Comparison of ENCODE assay signal across 28 cellular contexts in the genomic region with DNA sequence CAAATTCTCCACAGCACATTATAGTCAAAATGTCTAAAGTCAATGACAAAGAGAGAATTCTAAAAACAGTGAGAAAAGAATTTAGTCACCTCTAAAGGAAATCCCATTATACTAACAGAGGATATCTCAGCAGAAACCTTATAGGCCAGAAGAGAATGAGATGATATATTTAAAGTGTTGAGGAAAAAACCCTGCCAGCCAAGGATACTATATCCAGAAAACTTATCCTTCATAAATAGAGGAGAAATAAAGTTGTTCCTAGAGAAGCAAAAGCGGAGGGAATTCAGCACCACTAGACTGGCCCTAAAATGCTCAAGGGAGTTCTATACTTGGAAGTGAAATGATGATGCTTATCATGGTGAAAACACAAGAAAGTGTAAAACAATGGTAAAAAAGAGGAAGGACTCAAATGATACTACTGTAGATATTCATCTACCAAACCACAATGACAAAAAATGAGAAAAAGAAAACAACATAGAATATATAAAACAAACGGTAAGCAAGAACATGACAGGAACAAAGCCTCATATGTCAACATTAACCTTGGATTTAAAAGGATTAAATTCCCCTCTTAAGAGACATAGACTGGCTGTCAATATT. TPM values are rescaled to one million over a fixed set of nuclear protein-coding genes. Genes with fewer than 3 reads are reported as not detected.
A peak's percentile ranks its signal among the peaks of the same experiment; 100 is the strongest.
DNase-seq lines count a peak whose midpoint lies in the region; ATAC-seq and TF ChIP-seq lines count a peak whose summit lies in the region.
"Had no signal": no experiment of that assay in that cellular context is flagged by ENCODE, and none has a peak within 500 bp of the region (broad histone marks: within the 10 kb centered on the region; RNA-seq: fewer than 3 reads in every experiment).

No MANE protein-coding gene starts in this region.

- DNase-seq in MCF 10A (ENCODE audit: unreplicated experiment) (no peak), breast epithelium (ENCODE audit: low spot score in 2 of 2) (no peak), KBM-7 (peak; percentile 16), OCI-M1 (lab: John Stamatoyannopoulos, UW) (peak; percentile 51), OCI-M2 (lab: John Stamatoyannopoulos, UW; ENCODE audit: unreplicated experiment) (no peak)
- DNase-seq: 8988T; ACHN; BE2C; C1 segment of cervical spinal cord; CD4-positive, alpha-beta memory T cell; CD4-positive, CD25-positive, alpha-beta regulatory T cell; CD8-positive, alpha-beta memory T cell; COR-L47; DMS 273 treated with DMSO at 0.1 percent for 48 hours; DMS153; DMS53; DMS79; DND-41; EL; GDM1 had no signal

- ATAC-seq in GM18502 (IDR thresholded peaks at IDR 0.05; ENCODE audit: poor library complexity, unreplicated experiment) (peak; percentile 52), HG03175 (IDR thresholded peaks at IDR 0.05; ENCODE audit: unreplicated experiment) (no peak), GM21367 (IDR thresholded peaks at IDR 0.05; ENCODE audit: unreplicated experiment) (no peak)

- no peaks in the 10 kb centered on the region for H3K36me3 Mint-ChIP-seq in MCF 10A (ENCODE audit: insufficient read depth, unreplicated experiment)
- H3K36me3 Mint-ChIP-seq: CD14-positive monocyte; CD4-positive, alpha-beta memory T cell; CD4-positive, CD25-positive, alpha-beta regulatory T cell had no signal

- no peaks in the 10 kb centered on the region for H3K36me3 ChIP-seq in breast epithelium
- H3K36me3 ChIP-seq: BE2C, BLaER1 had no signal

- POLR2A ChIA-PET in MCF 10A (lab: Yijun Ruan, JAX) = no interaction called here

- H3K4me1 ChIP-seq in breast epithelium = no peaks in the 10 kb centered on the region
- H3K4me1 ChIP-seq: BE2C, BLaER1 had no signal

- CTCF ChIA-PET in MCF 10A (lab: Yijun Ruan, JAX) = no interaction called here

- TF ChIP-seq CTCF in MCF 10A (IDR thresholded peaks at IDR 0.05; ENCODE audit: unreplicated experiment) (no peak), breast epithelium (IDR thresholded peaks at IDR 0.05) (no peak)

- peaks cover 20% of the 10 kb centered on the region for H3K27me3 Mint-ChIP-seq in MCF 10A (ENCODE audit: insufficient read depth, unreplicated experiment)
- H3K27me3 Mint-ChIP-seq: CD4-positive, CD25-positive, alpha-beta regulatory T cell had no signal

- intact Hi-C loops in MCF 10A (cut with micrococcal nuclease) (no loop called here), breast epithelium (cut with DNase I; ENCODE audit: low total_unique reads) (no loop called here)

- H3K27ac Mint-ChIP-seq in MCF 10A (ENCODE audit: low read depth, unreplicated experiment) = peak overlapping the region; percentile 32
- H3K27ac Mint-ChIP-seq: CD14-positive monocyte; CD4-positive, CD25-positive, alpha-beta regulatory T cell; CD8-positive, alpha-beta memory T cell had no signal

- in situ Hi-C loops in KBM-7 (cut with MboI; ENCODE audit: low pct_unique_long_range_greater_than_20kb, low sequenced_read_pairs) = no loop called here

- no TSS peak for BruUV-seq in MCF 10A (replicated peaks; lab: Mats Ljungman, UMichigan)

- no peaks in the 10 kb centered on the region for H3K9me3 Mint-ChIP-seq in MCF 10A (ENCODE audit: unreplicated experiment)

- no peaks in the 10 kb centered on the region for H3K4me1 Mint-ChIP-seq in MCF 10A (ENCODE audit: insufficient read depth, unreplicated experiment)
- H3K4me1 Mint-ChIP-seq: CD14-positive monocyte; CD4-positive, alpha-beta memory T cell; CD4-positive, CD25-positive, alpha-beta regulatory T cell; CD8-positive, alpha-beta memory T cell had no signal

- H3K4me3 ChIP-seq in breast epithelium = no peak overlapping the region
- H3K4me3 ChIP-seq: BLaER1 had no signal

- no peak for TF ChIP-seq POLR2A in breast epithelium (IDR thresholded peaks at IDR 0.05)

- no peaks in the 10 kb centered on the region for H3K27me3 ChIP-seq in breast epithelium
- H3K27me3 ChIP-seq: BE2C, BLaER1 had no signal

- peaks cover 5 to 17% of the 10 kb centered on the region in 2 donors for H3K9me3 ChIP-seq in breast epithelium
- H3K9me3 ChIP-seq: BE2C had no signal

- no peak overlapping the region for H3K4me3 Mint-ChIP-seq in MCF 10A (ENCODE audit: unreplicated experiment)
- H3K4me3 Mint-ChIP-seq: CD14-positive monocyte; CD4-positive, alpha-beta memory T cell; CD4-positive, CD25-positive, alpha-beta regulatory T cell; CD8-positive, alpha-beta memory T cell had no signal

- H3K27ac ChIP-seq in breast epithelium = no peak overlapping the region
- H3K27ac ChIP-seq: BLaER1 had no signal

RNA-seq across cellular contexts. Expression of a gene that starts 16.7 kb away (rescaled TPM):
- total RNA-seq in MCF 10A (2022) = not detected in 2 replicates
- not detected for total RNA-seq in breast epithelium
- total RNA-seq: A673; CD4-positive, alpha-beta memory T cell; CD4-positive, CD25-positive, alpha-beta regulatory T cell; CD8-positive, alpha-beta memory T cell; Daoy; G401 had no signal

RNA-seq across cellular contexts. Expression of a gene that starts 46.6 kb away (rescaled TPM):
- total RNA-seq in MCF 10A (2022) (not detected in 2 replicates), breast epithelium (10 to 100 TPM in 1 of 3 donors, 1 to 10 TPM in 2; 3.7 to 11.8 (median 6.9) TPM)
- total RNA-seq: CD4-positive, alpha-beta memory T cell; CD4-positive, CD25-positive, alpha-beta regulatory T cell; CD8-positive, alpha-beta memory T cell; G401 had no signal

Comparison
In these comparisons a context has a peak if more than half of its experiments do, and no peak if none do; other contexts are left out.
1. DNase-seq: peak in KBM-7 (single experiment) and OCI-M1 (single experiment); none in MCF 10A (single experiment), breast epithelium (0 of 2) and OCI-M2 (single experiment).